ENCODE assay signal across 21 cellular contexts in the genomic region with DNA sequence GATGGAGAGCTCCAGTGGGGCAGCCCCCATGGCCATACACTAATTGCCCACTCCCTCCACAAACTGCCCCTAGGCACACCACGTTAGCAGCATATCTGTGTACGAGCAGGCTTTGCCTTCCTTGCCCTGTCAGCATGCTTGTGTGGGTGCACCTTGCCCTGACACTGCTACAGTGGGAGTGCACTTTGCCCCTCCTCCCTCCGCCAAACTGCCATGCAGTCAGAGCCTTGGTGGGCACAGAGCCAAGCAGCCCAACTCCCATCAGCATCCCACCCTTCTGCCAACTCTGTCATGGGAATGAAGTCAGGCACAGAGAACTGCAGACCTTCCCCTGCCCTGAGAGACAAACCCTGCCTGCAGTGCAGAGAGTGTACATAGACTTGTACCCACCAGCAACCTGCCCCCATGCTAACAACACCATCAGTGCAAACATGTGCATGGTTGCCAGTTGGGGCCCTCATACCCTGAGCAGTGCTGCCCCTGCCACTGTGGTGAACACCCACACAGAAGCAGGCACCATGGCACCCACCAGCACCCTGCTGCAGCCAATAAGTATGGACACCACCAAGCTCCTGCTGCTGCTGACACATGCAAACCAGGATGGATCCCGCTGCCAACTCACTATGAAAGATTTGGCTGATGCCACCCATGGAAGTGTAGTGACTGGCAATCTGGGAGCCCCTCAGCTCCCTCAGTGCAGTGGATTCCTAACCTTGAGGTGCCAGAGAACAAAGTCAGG.
DNase-seq lines count a peak whose midpoint lies in the region; ATAC-seq, FAIRE-seq and TF ChIP-seq lines count a peak whose summit lies in the region.
"Had no signal": no experiment of that assay in that cellular context is flagged by ENCODE, and none has a peak within 500 bp of the region (broad histone marks: within the 10 kb centered on the region; RNA-seq: fewer than 3 reads in every experiment).

No MANE protein-coding gene starts in this region.

- peaks cover 8% of the 10 kb centered on the region for H3K27me3 Mint-ChIP-seq in stimulated activated naive CD8-positive, alpha-beta T cell treated with anti-CD3 and anti-CD28 coated beads, Interleukin-15, amount 100 ng/mL, for 72 hours

- no peak for TF ChIP-seq CTCF in bronchial epithelial cell (IDR thresholded peaks at IDR 0.05; ENCODE audit: insufficient read depth, low read length, severe bottlenecking)

- no peaks in the 10 kb centered on the region for H3K4me1 ChIP-seq in small intestine (ENCODE audit: control insufficient read depth in 2 of 2, insufficient read depth in 1 of 2, low read depth in 1 of 2, low read length in 1 of 2)
- H3K4me1 ChIP-seq: BE2C had no signal

- H3K27me3 ChIP-seq in bronchial epithelial cell (ENCODE audit: control insufficient read depth, insufficient read depth, low read length) (no peaks in the 10 kb centered on the region), small intestine (ENCODE audit: control insufficient read depth in 2 of 2, insufficient read depth in 2 of 2, low read length in 2 of 2) (no peaks in the 10 kb centered on the region)
- H3K27me3 ChIP-seq: BE2C had no signal

- H3K9me3 ChIP-seq in small intestine (ENCODE audit: control insufficient read depth, low read depth) = no peaks in the 10 kb centered on the region
- H3K9me3 ChIP-seq: BE2C had no signal

- DNase-seq in stimulated activated naive CD8-positive, alpha-beta T cell treated with anti-CD3 and anti-CD28 coated beads, Interleukin-15, Interleukin-2, amounts not matched to agents 100 U/mL and 50 U/mL, for 24 hours = no peak
- DNase-seq in stimulated activated naive CD8-positive, alpha-beta T cell treated with anti-CD3 and anti-CD28 coated beads, Interleukin-15, amount 100 ng/mL, for 72 hours = no peak
- DNase-seq in bronchial epithelial cell (ENCODE audit: low read depth) = no peak
- peak; percentile 55 for DNase-seq in small intestine
- no peak for DNase-seq in DMS79 treated with DMSO at 0.1 percent for 48 hours (lab: John Stamatoyannopoulos, UW)
- DNase-seq: ACHN; BE2C; CD4-positive, alpha-beta memory T cell; DMS153; DMS79; GF-D8; GOT3; H7; HFFc6 had no signal

- H3K27ac ChIP-seq in small intestine (ENCODE audit: low read depth in 1 of 2, low read length in 1 of 2) = no peak overlapping the region
- H3K27ac ChIP-seq: C4-2B had no signal

- no peaks in the 10 kb centered on the region for H3K4me1 Mint-ChIP-seq in stimulated activated naive CD8-positive, alpha-beta T cell treated with anti-CD3 and anti-CD28 coated beads, Interleukin-15, amount 100 ng/mL, for 72 hours
- H3K4me1 Mint-ChIP-seq: CD4-positive, alpha-beta memory T cell had no signal

- peak; percentile 6 for ATAC-seq in stimulated activated naive CD8-positive, alpha-beta T cell treated with anti-CD3 and anti-CD28 coated beads, Interleukin-15, Interleukin-2, amounts not matched to agents 100 U/mL and 50 U/mL, for 24 hours
- ATAC-seq in stimulated activated naive CD8-positive, alpha-beta T cell treated with anti-CD3 and anti-CD28 coated beads, Interleukin-15, amount 100 ng/mL, for 72 hours = no peak
- ATAC-seq in HG02885 (IDR thresholded peaks at IDR 0.05; ENCODE audit: poor library complexity, unreplicated experiment) (no peak), HG03342 (IDR thresholded peaks at IDR 0.05; ENCODE audit: unreplicated experiment) (no peak)
- ATAC-seq: GM12878, HCT116, HepG2 had no signal

- H3K36me3 ChIP-seq in bronchial epithelial cell (ENCODE audit: control insufficient read depth, insufficient read depth, low read length) = no peaks in the 10 kb centered on the region
- no peaks in the 10 kb centered on the region for H3K36me3 ChIP-seq in small intestine (ENCODE audit: control insufficient read depth in 2 of 2, insufficient read depth in 2 of 2, low read length in 2 of 2)
- H3K36me3 ChIP-seq: BE2C had no signal

- FAIRE-seq in bronchial epithelial cell (lab: Jason Lieb, UNC) = peak; percentile 58
- no peak for FAIRE-seq in small intestine (lab: Jason Lieb, UNC)
- FAIRE-seq: A204.1, GM12878, HepG2 had no signal

- no peak overlapping the region for H3K4me3 Mint-ChIP-seq in stimulated activated naive CD8-positive, alpha-beta T cell treated with anti-CD3 and anti-CD28 coated beads, Interleukin-15, amount 100 ng/mL, for 72 hours
- H3K4me3 Mint-ChIP-seq: CD4-positive, alpha-beta memory T cell; HFFc6 had no signal

- H3K4me3 ChIP-seq in bronchial epithelial cell (ENCODE audit: low read depth, low read length) = no peak overlapping the region
- H3K4me3 ChIP-seq in small intestine (ENCODE audit: low read depth in 1 of 2, low read length in 2 of 2) = no peak overlapping the region
- H3K4me3 ChIP-seq: GM12878 had no signal

- H3K9me3 Mint-ChIP-seq in stimulated activated naive CD8-positive, alpha-beta T cell treated with anti-CD3 and anti-CD28 coated beads, Interleukin-15, amount 100 ng/mL, for 72 hours = no peaks in the 10 kb centered on the region

- H3K27ac Mint-ChIP-seq in stimulated activated naive CD8-positive, alpha-beta T cell treated with anti-CD3 and anti-CD28 coated beads, Interleukin-15, amount 100 ng/mL, for 72 hours = no peak overlapping the region
- H3K27ac Mint-ChIP-seq: CD4-positive, alpha-beta memory T cell; HFFc6 had no signal

- WGBS in small intestine, 3 donors = 35 to 67% (median 60%) methylated on average over 4 of the region's 4 CpGs
